ENCODE assay signal across 1 cellular context in the genomic region with DNA sequence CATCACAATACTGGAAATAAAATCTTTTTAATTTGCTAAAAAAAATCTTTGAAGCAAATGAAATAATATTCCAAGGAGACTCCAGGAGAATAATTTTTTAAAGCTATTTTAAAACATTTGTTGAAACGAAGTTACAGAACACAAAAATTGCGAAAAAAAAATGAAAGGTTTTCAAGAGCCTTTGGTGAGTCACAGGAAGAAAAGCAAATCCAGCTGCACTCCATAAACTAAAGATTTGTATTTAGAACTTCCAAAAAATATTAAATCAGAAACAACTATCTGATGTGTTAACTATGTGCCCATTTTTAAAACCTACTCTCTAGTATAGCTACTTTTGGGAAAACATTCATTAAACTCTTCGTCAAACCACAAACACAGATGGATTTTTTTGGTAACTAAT.
TF ChIP-seq lines count a peak whose summit lies in the region.

No MANE protein-coding gene starts in this region.

TF ChIP-seq in HepG2, 621 proteins besides CTCF, POLR2A, EP300 and RAD21:
- TF ChIP-seq FOXK2 (IDR thresholded peaks at IDR 0.05) (no peak), TOPORS (CRISPR knock-in tag; IDR thresholded peaks at IDR 0.05) (no peak), ZNF720 (CRISPR knock-in tag; IDR thresholded peaks at IDR 0.05) (no peak), ZNF674 (CRISPR knock-in tag; IDR thresholded peaks at IDR 0.05; ENCODE audit: low read depth) (no peak), MATR3 (CRISPR knock-in tag; IDR thresholded peaks at IDR 0.05) (no peak), PRMT3 (CRISPR knock-in tag; IDR thresholded peaks at IDR 0.05; ENCODE audit: borderline replicate concordance, low read depth) (no peak)
- TF ChIP-seq, protein P1, sequence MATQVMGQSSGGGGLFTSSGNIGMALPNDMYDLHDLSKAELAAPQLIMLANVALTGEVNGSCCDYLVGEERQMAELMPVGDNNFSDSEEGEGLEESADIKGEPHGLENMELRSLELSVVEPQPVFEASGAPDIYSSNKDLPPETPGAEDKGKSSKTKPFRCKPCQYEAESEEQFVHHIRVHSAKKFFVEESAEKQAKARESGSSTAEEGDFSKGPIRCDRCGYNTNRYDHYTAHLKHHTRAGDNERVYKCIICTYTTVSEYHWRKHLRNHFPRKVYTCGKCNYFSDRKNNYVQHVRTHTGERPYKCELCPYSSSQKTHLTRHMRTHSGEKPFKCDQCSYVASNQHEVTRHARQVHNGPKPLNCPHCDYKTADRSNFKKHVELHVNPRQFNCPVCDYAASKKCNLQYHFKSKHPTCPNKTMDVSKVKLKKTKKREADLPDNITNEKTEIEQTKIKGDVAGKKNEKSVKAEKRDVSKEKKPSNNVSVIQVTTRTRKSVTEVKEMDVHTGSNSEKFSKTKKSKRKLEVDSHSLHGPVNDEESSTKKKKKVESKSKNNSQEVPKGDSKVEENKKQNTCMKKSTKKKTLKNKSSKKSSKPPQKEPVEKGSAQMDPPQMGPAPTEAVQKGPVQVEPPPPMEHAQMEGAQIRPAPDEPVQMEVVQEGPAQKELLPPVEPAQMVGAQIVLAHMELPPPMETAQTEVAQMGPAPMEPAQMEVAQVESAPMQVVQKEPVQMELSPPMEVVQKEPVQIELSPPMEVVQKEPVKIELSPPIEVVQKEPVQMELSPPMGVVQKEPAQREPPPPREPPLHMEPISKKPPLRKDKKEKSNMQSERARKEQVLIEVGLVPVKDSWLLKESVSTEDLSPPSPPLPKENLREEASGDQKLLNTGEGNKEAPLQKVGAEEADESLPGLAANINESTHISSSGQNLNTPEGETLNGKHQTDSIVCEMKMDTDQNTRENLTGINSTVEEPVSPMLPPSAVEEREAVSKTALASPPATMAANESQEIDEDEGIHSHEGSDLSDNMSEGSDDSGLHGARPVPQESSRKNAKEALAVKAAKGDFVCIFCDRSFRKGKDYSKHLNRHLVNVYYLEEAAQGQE (IDR thresholded peaks at IDR 0.05; ENCODE audit: borderline replicate concordance in 1 of 2, low read depth in 1 of 2, low read length in 2 of 2), result no peak
- TF ChIP-seq, protein P2, sequence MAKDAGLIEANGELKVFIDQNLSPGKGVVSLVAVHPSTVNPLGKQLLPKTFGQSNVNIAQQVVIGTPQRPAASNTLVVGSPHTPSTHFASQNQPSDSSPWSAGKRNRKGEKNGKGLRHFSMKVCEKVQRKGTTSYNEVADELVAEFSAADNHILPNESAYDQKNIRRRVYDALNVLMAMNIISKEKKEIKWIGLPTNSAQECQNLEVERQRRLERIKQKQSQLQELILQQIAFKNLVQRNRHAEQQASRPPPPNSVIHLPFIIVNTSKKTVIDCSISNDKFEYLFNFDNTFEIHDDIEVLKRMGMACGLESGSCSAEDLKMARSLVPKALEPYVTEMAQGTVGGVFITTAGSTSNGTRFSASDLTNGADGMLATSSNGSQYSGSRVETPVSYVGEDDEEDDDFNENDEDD (CRISPR knock-in tag; IDR thresholded peaks at IDR 0.05; ENCODE audit: borderline replicate concordance), result no peak
- TF ChIP-seq, protein P3, sequence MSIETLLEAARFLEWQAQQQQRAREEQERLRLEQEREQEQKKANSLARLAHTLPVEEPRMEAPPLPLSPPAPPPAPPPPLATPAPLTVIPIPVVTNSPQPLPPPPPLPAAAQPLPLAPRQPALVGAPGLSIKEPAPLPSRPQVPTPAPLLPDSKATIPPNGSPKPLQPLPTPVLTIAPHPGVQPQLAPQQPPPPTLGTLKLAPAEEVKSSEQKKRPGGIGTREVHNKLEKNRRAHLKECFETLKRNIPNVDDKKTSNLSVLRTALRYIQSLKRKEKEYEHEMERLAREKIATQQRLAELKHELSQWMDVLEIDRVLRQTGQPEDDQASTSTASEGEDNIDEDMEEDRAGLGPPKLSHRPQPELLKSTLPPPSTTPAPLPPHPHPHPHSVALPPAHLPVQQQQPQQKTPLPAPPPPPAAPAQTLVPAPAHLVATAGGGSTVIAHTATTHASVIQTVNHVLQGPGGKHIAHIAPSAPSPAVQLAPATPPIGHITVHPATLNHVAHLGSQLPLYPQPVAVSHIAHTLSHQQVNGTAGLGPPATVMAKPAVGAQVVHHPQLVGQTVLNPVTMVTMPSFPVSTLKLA (IDR thresholded peaks at IDR 0.05), result no peak
TF ChIP-seq in HepG2: peak in this region for 0.
